ENCODE assay signal across 8 cellular contexts in the genomic region with DNA sequence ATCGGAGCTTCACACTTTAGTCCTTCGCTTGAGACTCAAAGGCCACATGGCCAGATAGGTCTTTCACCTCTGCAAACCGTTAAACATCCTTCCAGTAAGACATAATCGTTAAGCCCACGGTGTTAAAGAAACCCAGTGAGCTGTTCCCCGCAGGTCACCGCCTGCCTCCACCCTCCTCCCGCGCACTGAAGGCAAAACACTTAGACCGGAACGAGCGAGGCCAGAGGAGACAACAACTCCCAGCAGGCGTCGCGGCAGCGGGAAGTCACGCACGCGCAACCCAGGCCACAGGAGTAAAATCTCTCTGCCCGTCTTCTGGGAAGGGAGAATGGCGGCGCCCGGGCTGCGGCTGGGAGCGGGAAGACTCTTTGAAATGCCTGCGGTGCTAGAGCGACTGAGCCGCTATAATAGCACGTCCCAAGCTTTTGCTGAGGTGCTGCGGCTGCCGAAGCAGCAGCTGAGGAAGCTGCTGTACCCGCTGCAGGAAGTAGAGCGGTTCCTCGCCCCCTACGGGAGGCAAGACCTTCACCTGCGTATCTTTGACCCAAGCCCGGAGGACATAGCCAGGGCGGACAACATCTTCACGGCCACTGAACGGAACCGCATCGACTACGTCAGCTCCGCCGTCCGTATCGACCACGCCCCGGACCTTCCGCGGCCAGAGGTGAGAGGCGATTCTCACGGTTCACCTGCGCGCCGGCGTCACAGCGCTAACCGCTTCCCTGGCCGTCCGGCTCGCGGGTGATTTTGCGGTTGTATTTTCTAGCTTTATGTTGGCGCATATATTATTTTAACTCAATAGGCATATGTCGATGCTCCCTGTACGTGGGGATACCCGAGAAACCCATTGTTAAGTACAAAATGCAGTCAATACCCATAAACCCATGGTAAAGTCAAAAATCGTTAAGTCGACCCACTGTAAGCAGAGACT. TPM values are rescaled to one million over a fixed set of nuclear protein-coding genes. Genes with fewer than 3 reads are reported as not detected.
A peak's percentile ranks its signal among the peaks of the same experiment; 100 is the strongest.
DNase-seq lines count a peak whose midpoint lies in the region; TF ChIP-seq lines count a peak whose summit lies in the region.

A gene (plus strand): TSS at position 313 of the 931 bp plus-strand sequence. CDS start 16 bp downstream, at position 329.

- peaks cover 20% of the 10 kb centered on the region for H3K36me3 Mint-ChIP-seq in activated naive CD4-positive, alpha-beta T cell treated with anti-CD3 and anti-CD28 coated beads, Interleukin-2, amount 10 ng/mL, durations not matched to agents 7 days and 5 days

- peak within 1 kb of the TSS; percentile 85 for H3K4me3 ChIP-seq in HFF-Myc (replicated peaks; ENCODE audit: low read depth, low read length)

- H3K27ac Mint-ChIP-seq in activated naive CD4-positive, alpha-beta T cell treated with anti-CD3 and anti-CD28 coated beads, Interleukin-2, amount 10 ng/mL, durations not matched to agents 7 days and 5 days = peak within 1 kb of the TSS; percentile 98

- H3K9me3 Mint-ChIP-seq in activated naive CD4-positive, alpha-beta T cell treated with anti-CD3 and anti-CD28 coated beads, Interleukin-2, amount 10 ng/mL, durations not matched to agents 7 days and 5 days = no peaks in the 10 kb centered on the region

- CTCF ChIA-PET in activated naive CD4-positive, alpha-beta T cell treated with anti-CD3 and anti-CD28 coated beads, Interleukin-2, amount 10 ng/mL, durations not matched to agents 7 days and 5 days (lab: Charles Lee) = interaction anchor here (0.9 to 3.3 kb wide), 4 partner anchors 11 to 256 kb away, joined by 3 to 13 read pairs (median 8); no protein-coding TSS in a partner anchor

- no peak for TF ChIP-seq CTCF in HFF-Myc (IDR thresholded peaks at IDR 0.05; ENCODE audit: low read depth, low read length, missing control alignments)

- H3K27me3 Mint-ChIP-seq in activated naive CD4-positive, alpha-beta T cell treated with anti-CD3 and anti-CD28 coated beads, Interleukin-2, amount 10 ng/mL, durations not matched to agents 7 days and 5 days = peaks cover 3% of the 10 kb centered on the region

- H3K4me3 Mint-ChIP-seq in activated naive CD4-positive, alpha-beta T cell treated with anti-CD3 and anti-CD28 coated beads, Interleukin-2, amount 10 ng/mL, durations not matched to agents 7 days and 5 days = peak within 1 kb of the TSS; percentile 91

- H3K4me1 Mint-ChIP-seq in activated naive CD4-positive, alpha-beta T cell treated with anti-CD3 and anti-CD28 coated beads, Interleukin-2, amount 10 ng/mL, durations not matched to agents 7 days and 5 days = peaks cover 66% of the 10 kb centered on the region

- DNase-seq in GM04503 (ENCODE audit: low read depth) = peak; percentile 45
- DNase-seq in HFF-Myc (ENCODE audit: extremely low read depth, low read depth) = peak; percentile 60
- peak; percentile 89 for DNase-seq in NAMALWA (ENCODE audit: low spot score)
- DNase-seq in SK-N-DZ (ENCODE audit: low spot score) = peak; percentile 93
- DNase-seq in activated naive CD4-positive, alpha-beta T cell treated with anti-CD3 and anti-CD28 coated beads, Interleukin-2, amount 10 ng/mL, durations not matched to agents 7 days and 5 days = peak; percentile 89
- DNase-seq in germinal center (ENCODE audit: low spot score) = peak; percentile 81
- DNase-seq in non-pigmented ciliary epithelial cell (ENCODE audit: low read depth) = peak; percentile 63
- DNase-seq in superior temporal gyrus (ENCODE audit: extremely low spot score) = peak; percentile 96

RNA-seq across cellular contexts. Expression of the gene that starts here (rescaled TPM):
- 24.9 and 26.7 TPM in 2 replicates for polyA plus RNA-seq in SK-N-DZ (2014; cell fraction: cytosol; rRNA removed)
- 13.2 and 14.9 TPM in 2 replicates for polyA plus RNA-seq in SK-N-DZ (2014; cell fraction: nucleus; rRNA removed)

Comparison
In these comparisons a context has a peak if more than half of its experiments do, and no peak if none do; other contexts are left out.
1. Peak in every context shown above with its lines: DNase-seq and H3K4me3 ChIP-seq.
2. DNase-seq: peak in every context shown above with its lines; median percentile 96 in superior temporal gyrus; 93 in SK-N-DZ; 89 in NAMALWA; 89 in activated naive CD4-positive, alpha-beta T cell treated with anti-CD3 and anti-CD28 coated beads, Interleukin-2, amount 10 ng/mL, durations not matched to agents 7 days and 5 days; 81 in germinal center; 63 in non-pigmented ciliary epithelial cell; 60 in HFF-Myc; 45 in GM04503.